ENCODE assay signal across 8 cellular contexts in genomic region chr11:18540207-18541009, GRCh38. TPM values are rescaled to one million over a fixed set of nuclear protein-coding genes. Genes with fewer than 3 reads are reported as not detected.
DNase-seq lines count a peak whose midpoint lies in the region; ATAC-seq and TF ChIP-seq lines count a peak whose summit lies in the region.

No MANE protein-coding gene starts in this region.

- H3K9me3 Mint-ChIP-seq in chondrocyte (ENCODE audit: low read depth) (no peaks in the 10 kb centered on the region), progenitor cell of endocrine pancreas (ENCODE audit: low read depth) (no peaks in the 10 kb centered on the region)

- intact Hi-C loops in sciatic nerve (cut with DNase I): no loop called here

- POLR2A ChIA-PET in AG04449 (lab: Yijun Ruan, JAX): no interaction called here

- H3K36me3 Mint-ChIP-seq in chondrocyte (ENCODE audit: low read depth) (peaks cover 4% of the 10 kb centered on the region), progenitor cell of endocrine pancreas (ENCODE audit: insufficient read depth) (peaks cover 2% of the 10 kb centered on the region)

- CTCF ChIA-PET in AG04449 (lab: Yijun Ruan, JAX): interaction anchor here (0.9 to 3.4 kb wide), 22 partner anchors 8 to 424 kb away, joined by 3 to 28 read pairs (median 4); partner anchors contain the start of gene TSG101

- no peak overlapping the region for H3K4me3 Mint-ChIP-seq in chondrocyte (ENCODE audit: unreplicated experiment)
- H3K4me3 Mint-ChIP-seq in progenitor cell of endocrine pancreas (ENCODE audit: low read depth): no peak overlapping the region

- no peak overlapping the region for H3K4me3 ChIP-seq in AG04449 (ENCODE audit: low read depth, low read length)

- H3K27ac Mint-ChIP-seq in chondrocyte (ENCODE audit: unreplicated experiment) (no peak overlapping the region), progenitor cell of endocrine pancreas (no peak overlapping the region)

- DNase-seq in AG04449 (ENCODE audit: low read depth, low spot score) (no peak), NCI-H2196 treated with DMSO at 0.1 percent for 48 hours (lab: John Stamatoyannopoulos, UW; ENCODE audit: unreplicated experiment) (peak; percentile 53), chondrocyte (ENCODE audit: low spot score) (no peak), progenitor cell of endocrine pancreas (ENCODE audit: low spot score, unreplicated experiment) (no peak), sciatic nerve (ENCODE audit: low spot score) (no peak)
- DNase-seq in activated naive CD4-positive, alpha-beta T cell treated with anti-CD3 and anti-CD28 coated beads, Interleukin-2, amount 50 U/mL, for 16 hours: no peak
- no peak for DNase-seq in activated CD4-positive, alpha-beta T cell treated with anti-CD3 and anti-CD28 coated beads for 1 hour

- TF ChIP-seq CTCF in AG04449 (IDR thresholded peaks at IDR 0.05; ENCODE audit: insufficient read depth, low read length, missing control alignments): peak; percentile 14
- TF ChIP-seq CTCF in GM12874 (IDR thresholded peaks at IDR 0.05; ENCODE audit: insufficient read depth, low read depth, low read length): peak; percentile 30; the same call in 1 of the 2 replicates
- TF ChIP-seq CTCF in chondrocyte (IDR thresholded peaks at IDR 0.05): peak; percentile 81
- peak; percentile 55 for TF ChIP-seq CTCF in progenitor cell of endocrine pancreas (IDR thresholded peaks at IDR 0.05; ENCODE audit: unreplicated experiment)

- H3K27me3 Mint-ChIP-seq in chondrocyte (ENCODE audit: low read depth) (no peaks in the 10 kb centered on the region), progenitor cell of endocrine pancreas (no peaks in the 10 kb centered on the region)

- no peak for ATAC-seq in sciatic nerve

- H3K4me1 Mint-ChIP-seq in chondrocyte (ENCODE audit: low read depth) (no peaks in the 10 kb centered on the region), progenitor cell of endocrine pancreas (ENCODE audit: low read depth) (no peaks in the 10 kb centered on the region)

RNA-seq across cellular contexts. Expression of gene TSG101, which starts 13.7 kb away (rescaled TPM):
- total RNA-seq in chondrocyte (54.7 to 59.8 TPM (median 55.4 TPM) in 3 replicates), progenitor cell of endocrine pancreas (58.5 and 64.5 TPM in 2 replicates), sciatic nerve (49.2 TPM)

RNA-seq across cellular contexts. Expression of gene UEVLD, which starts 48.1 kb away (rescaled TPM):
- total RNA-seq in chondrocyte (21.2 to 26.7 TPM (median 21.4 TPM) in 3 replicates), progenitor cell of endocrine pancreas (13.9 and 14.5 TPM in 2 replicates), sciatic nerve (25.9 TPM)

RNA-seq across cellular contexts. Expression of gene MISFA, which starts 59.2 kb away (rescaled TPM):
- total RNA-seq in chondrocyte: 2.2 to 4.6 TPM (median 4.1 TPM) in 3 replicates
- total RNA-seq in progenitor cell of endocrine pancreas: 7.1 and 8.4 TPM in 2 replicates
- total RNA-seq in sciatic nerve: 5.6 TPM

Comparison
In these comparisons a context has a peak if more than half of its experiments do, and no peak if none do; other contexts are left out.
1. CTCF ChIP-seq: peak in every context shown above with its lines; median percentile 81 in chondrocyte; 55 in progenitor cell of endocrine pancreas; 30 in GM12874; 14 in AG04449.